Comparison of ENCODE assay signal across 1 cellular context in the genomic region with DNA sequence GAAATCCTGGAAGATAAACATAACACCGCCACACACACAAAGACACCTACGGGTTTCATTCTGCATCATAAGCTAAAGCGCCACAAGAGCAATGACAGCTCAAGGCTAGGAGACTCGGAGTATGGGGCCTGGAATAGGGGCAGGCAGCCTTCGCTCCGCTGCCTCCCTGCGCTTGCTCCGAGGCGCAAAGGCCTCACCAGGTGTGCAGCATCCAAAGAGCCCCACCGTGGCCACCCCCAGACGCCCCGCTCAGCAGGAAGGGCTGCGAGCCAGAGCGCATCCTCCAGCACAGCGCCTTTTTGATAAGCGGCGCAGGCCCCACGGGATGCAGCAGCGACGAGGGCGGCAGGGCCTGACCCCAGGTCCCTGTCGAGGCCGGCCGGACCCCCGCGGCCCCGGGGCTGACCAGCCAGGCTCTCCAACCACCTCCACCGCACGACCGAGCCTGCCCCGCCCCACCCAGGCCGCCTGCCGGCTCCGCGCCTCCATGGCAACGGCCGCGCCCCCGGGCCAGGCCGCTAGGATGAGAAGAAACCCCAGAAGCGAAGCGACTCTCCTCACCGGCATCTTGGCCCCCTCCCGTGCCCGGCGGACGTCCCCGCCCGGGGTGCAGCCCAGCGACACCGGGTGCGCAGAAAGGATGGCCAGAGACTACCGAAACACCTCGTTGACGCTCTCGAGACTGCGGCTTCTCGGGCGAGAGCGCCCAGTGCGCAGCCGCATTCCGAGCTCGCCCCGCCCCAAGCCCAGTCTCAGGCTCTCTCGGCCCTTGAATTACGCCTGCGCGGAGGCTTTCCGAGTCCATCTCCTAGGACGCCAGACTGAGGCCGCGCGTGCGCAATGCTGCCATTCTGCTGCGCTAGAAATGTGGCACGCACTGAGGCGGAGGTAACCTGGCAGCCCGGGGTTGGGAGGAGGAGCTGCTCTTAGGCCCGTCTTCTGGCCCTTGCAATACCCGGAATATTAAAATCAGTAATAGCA.
TF ChIP-seq lines count a peak whose summit lies in the region.

A gene (minus strand): TSS at position 694 of the 981 bp plus-strand sequence. CDS start 127 bp downstream, at position 567.

TF ChIP-seq in HepG2, 621 proteins besides CTCF, POLR2A, EP300 and RAD21 (continued from another document and continues in another):
- TF ChIP-seq, protein P1, sequence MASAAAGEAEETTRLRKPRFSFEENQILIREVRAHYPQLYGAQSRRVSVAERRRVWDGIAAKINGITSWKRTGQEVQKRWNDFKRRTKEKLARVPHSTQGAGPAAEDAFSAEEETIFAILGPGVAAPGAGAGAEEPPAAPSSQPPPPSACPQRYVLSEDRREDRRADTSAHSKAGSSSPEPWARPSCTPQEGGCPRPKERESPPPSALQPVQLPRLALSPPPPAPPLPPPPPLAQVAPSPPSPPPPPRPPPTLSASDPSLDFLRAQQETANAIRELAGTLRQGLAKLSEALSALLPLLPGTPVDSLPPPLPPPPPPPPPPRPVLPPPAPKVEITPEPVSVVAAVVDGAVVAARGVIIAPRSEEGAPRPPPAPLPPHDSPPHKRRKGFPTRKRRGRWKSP (CRISPR knock-in tag; IDR thresholded peaks at IDR 0.05): peak; percentile 94
- TF ChIP-seq HNRNPK (IDR thresholded peaks at IDR 0.05; ENCODE audit: low read depth, low read length, poor library complexity, severe bottlenecking): peak; percentile 22
- TF ChIP-seq, protein P2, sequence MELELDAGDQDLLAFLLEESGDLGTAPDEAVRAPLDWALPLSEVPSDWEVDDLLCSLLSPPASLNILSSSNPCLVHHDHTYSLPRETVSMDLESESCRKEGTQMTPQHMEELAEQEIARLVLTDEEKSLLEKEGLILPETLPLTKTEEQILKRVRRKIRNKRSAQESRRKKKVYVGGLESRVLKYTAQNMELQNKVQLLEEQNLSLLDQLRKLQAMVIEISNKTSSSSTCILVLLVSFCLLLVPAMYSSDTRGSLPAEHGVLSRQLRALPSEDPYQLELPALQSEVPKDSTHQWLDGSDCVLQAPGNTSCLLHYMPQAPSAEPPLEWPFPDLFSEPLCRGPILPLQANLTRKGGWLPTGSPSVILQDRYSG (CRISPR knock-in tag; IDR thresholded peaks at IDR 0.05): no peak
- peak; percentile 12; the same call in 1 of the 2 replicates for TF ChIP-seq FOXA3 (CRISPR knock-in tag; IDR thresholded peaks at IDR 0.05)
- TF ChIP-seq MED8 (CRISPR knock-in tag; IDR thresholded peaks at IDR 0.05; ENCODE audit: insufficient replicate concordance): no peak
- TF ChIP-seq MIER3 (CRISPR knock-in tag; IDR thresholded peaks at IDR 0.05; ENCODE audit: borderline replicate concordance): no peak
- no peak for TF ChIP-seq ZBTB21 (CRISPR knock-in tag; IDR thresholded peaks at IDR 0.05)
- peak; percentile 49; the same call in 1 of the 2 replicates for TF ChIP-seq MEIS1 (CRISPR knock-in tag; IDR thresholded peaks at IDR 0.05; ENCODE audit: borderline replicate concordance)
- no peak for TF ChIP-seq LCORL (IDR thresholded peaks at IDR 0.05)
- no peak for TF ChIP-seq LCORL (CRISPR knock-in tag; IDR thresholded peaks at IDR 0.05)
- TF ChIP-seq ZNF556 (CRISPR knock-in tag; IDR thresholded peaks at IDR 0.05; ENCODE audit: borderline replicate concordance): peak; percentile 24; the same call in 1 of the 2 replicates
- no peak for TF ChIP-seq PHB2 (IDR thresholded peaks at IDR 0.05; ENCODE audit: partially characterized antibody)
- no peak for TF ChIP-seq MLLT10 (CRISPR knock-in tag; IDR thresholded peaks at IDR 0.05)
- 0 out of 2 replicates have a peak, but pooled peaks have one; percentile 32 for TF ChIP-seq ZSCAN29 (CRISPR knock-in tag; conservative IDR thresholded peaks at IDR 0.05)
- TF ChIP-seq CBX5 (CRISPR knock-in tag; IDR thresholded peaks at IDR 0.05; ENCODE audit: borderline replicate concordance): no peak
- TF ChIP-seq KAT2B (IDR thresholded peaks at IDR 0.05; ENCODE audit: borderline replicate concordance, low read depth, low read length): no peak
- TF ChIP-seq, protein P3, sequence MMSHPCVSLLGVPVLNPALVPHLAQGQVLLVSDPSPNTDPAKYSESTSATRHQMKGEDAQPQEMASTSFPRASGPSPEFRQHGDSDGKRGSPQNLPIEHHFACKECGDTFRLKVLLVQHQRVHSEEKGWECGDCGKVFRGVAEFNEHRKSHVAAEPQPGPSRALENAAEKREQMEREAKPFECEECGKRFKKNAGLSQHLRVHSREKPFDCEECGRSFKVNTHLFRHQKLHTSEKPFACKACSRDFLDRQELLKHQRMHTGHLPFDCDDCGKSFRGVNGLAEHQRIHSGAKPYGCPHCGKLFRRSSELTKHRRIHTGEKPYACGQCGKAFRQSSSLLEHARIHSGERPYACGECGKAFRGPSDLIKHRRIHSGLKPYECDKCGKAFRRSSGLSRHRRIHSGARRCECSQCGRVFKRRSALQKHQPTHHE (CRISPR knock-in tag; IDR thresholded peaks at IDR 0.05; ENCODE audit: borderline replicate concordance): no peak
- TF ChIP-seq ZNF564 (CRISPR knock-in tag; IDR thresholded peaks at IDR 0.05): no peak
- peak; percentile 61; the same call in 1 of the 2 replicates for TF ChIP-seq ZNF768 (CRISPR knock-in tag; IDR thresholded peaks at IDR 0.05)
- TF ChIP-seq ZNF883 (CRISPR knock-in tag; IDR thresholded peaks at IDR 0.05; ENCODE audit: not compliant biosample characterization): peak; percentile 54
- TF ChIP-seq ZBTB38 (CRISPR knock-in tag; IDR thresholded peaks at IDR 0.05): peak; percentile 59; the same call in 1 of the 2 replicates
- 0 out of 2 replicates have a peak, but pooled peaks have one; percentile 49 for TF ChIP-seq SAFB2 (CRISPR knock-in tag; IDR thresholded peaks at IDR 0.05; ENCODE audit: borderline replicate concordance, low read depth)
- TF ChIP-seq ZMYM4 (CRISPR knock-in tag; IDR thresholded peaks at IDR 0.05): peak; percentile 64; the same call in 1 of the 2 replicates
- TF ChIP-seq ZFP1 (CRISPR knock-in tag; IDR thresholded peaks at IDR 0.05): no peak
- no peak for TF ChIP-seq ATF7 (IDR thresholded peaks at IDR 0.05)
- 0 out of 2 replicates have a peak, but pooled peaks have one; percentile 23 for TF ChIP-seq ATF7 (CRISPR knock-in tag; IDR thresholded peaks at IDR 0.05)
- 0 out of 2 replicates have a peak, but pooled peaks have one; percentile 43 for TF ChIP-seq NKX3-1 (CRISPR knock-in tag; IDR thresholded peaks at IDR 0.05)
- peak; percentile 41; the same call in 1 of the 2 replicates for TF ChIP-seq KLF6 (CRISPR knock-in tag; IDR thresholded peaks at IDR 0.05)
- peak; percentile 19 for TF ChIP-seq PHF5A (CRISPR knock-in tag; IDR thresholded peaks at IDR 0.05; ENCODE audit: low read depth, unreplicated experiment)
- TF ChIP-seq ZFP90 (CRISPR knock-in tag; IDR thresholded peaks at IDR 0.05; ENCODE audit: borderline replicate concordance): 0 out of 2 replicates have a peak, but pooled peaks have one; percentile 83
- TF ChIP-seq SRY (CRISPR knock-in tag; IDR thresholded peaks at IDR 0.05): peak; percentile 45; the same call in 1 of the 2 replicates
- 0 out of 2 replicates have a peak, but pooled peaks have one; percentile 37 for TF ChIP-seq ZNF510 (CRISPR knock-in tag; IDR thresholded peaks at IDR 0.05; ENCODE audit: low read depth)
- no peak for TF ChIP-seq SUZ12 (IDR thresholded peaks at IDR 0.05; ENCODE audit: low read depth, low read length)
- TF ChIP-seq MXI1 (IDR thresholded peaks at IDR 0.05; ENCODE audit: borderline replicate concordance, low read depth, low read length): peak; percentile 77; the same call in 2 of the 3 replicates
- no peak for TF ChIP-seq ZNF7 (CRISPR knock-in tag; IDR thresholded peaks at IDR 0.05)
- peak; percentile 45; the same call in 1 of the 2 replicates for TF ChIP-seq ZNF782 (CRISPR knock-in tag; IDR thresholded peaks at IDR 0.05; ENCODE audit: borderline replicate concordance)
- TF ChIP-seq, protein P4, sequence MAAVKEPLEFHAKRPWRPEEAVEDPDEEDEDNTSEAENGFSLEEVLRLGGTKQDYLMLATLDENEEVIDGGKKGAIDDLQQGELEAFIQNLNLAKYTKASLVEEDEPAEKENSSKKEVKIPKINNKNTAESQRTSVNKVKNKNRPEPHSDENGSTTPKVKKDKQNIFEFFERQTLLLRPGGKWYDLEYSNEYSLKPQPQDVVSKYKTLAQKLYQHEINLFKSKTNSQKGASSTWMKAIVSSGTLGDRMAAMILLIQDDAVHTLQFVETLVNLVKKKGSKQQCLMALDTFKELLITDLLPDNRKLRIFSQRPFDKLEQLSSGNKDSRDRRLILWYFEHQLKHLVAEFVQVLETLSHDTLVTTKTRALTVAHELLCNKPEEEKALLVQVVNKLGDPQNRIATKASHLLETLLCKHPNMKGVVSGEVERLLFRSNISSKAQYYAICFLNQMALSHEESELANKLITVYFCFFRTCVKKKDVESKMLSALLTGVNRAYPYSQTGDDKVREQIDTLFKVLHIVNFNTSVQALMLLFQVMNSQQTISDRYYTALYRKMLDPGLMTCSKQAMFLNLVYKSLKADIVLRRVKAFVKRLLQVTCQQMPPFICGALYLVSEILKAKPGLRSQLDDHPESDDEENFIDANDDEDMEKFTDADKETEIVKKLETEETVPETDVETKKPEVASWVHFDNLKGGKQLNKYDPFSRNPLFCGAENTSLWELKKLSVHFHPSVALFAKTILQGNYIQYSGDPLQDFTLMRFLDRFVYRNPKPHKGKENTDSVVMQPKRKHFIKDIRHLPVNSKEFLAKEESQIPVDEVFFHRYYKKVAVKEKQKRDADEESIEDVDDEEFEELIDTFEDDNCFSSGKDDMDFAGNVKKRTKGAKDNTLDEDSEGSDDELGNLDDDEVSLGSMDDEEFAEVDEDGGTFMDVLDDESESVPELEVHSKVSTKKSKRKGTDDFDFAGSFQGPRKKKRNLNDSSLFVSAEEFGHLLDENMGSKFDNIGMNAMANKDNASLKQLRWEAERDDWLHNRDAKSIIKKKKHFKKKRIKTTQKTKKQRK (IDR thresholded peaks at IDR 0.05; ENCODE audit: low read length): no peak
- TF ChIP-seq, protein P5, sequence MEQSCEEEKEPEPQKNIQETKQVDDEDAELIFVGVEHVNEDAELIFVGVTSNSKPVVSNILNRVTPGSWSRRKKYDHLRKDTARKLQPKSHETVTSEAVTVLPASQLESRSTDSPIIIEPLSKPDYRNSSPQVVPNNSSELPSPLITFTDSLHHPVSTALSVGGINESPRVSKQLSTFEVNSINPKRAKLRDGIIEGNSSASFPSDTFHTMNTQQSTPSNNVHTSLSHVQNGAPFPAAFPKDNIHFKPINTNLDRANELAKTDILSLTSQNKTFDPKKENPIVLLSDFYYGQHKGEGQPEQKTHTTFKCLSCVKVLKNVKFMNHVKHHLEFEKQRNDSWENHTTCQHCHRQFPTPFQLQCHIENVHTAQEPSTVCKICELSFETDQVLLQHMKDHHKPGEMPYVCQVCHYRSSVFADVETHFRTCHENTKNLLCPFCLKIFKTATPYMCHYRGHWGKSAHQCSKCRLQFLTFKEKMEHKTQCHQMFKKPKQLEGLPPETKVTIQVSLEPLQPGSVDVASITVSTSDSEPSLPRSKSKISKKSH (CRISPR knock-in tag; IDR thresholded peaks at IDR 0.05; ENCODE audit: borderline replicate concordance): no peak
- no peak for TF ChIP-seq ZNF550 (CRISPR knock-in tag; IDR thresholded peaks at IDR 0.05; ENCODE audit: borderline replicate concordance)
- TF ChIP-seq, protein P6, sequence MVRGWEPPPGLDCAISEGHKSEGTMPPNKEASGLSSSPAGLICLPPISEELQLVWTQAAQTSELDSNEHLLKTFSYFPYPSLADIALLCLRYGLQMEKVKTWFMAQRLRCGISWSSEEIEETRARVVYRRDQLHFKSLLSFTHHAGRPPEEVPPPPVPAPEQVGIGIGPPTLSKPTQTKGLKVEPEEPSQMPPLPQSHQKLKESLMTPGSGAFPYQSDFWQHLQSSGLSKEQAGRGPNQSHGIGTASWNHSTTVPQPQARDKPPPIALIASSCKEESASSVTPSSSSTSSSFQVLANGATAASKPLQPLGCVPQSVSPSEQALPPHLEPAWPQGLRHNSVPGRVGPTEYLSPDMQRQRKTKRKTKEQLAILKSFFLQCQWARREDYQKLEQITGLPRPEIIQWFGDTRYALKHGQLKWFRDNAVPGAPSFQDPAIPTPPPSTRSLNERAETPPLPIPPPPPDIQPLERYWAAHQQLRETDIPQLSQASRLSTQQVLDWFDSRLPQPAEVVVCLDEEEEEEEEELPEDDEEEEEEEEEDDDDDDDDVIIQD (CRISPR knock-in tag; IDR thresholded peaks at IDR 0.05; ENCODE audit: low read depth): peak; percentile 21; the same call in 1 of the 2 replicates
- TF ChIP-seq ZNF629 (CRISPR knock-in tag; conservative IDR thresholded peaks at IDR 0.05): peak; percentile 97
- TF ChIP-seq, protein P7, sequence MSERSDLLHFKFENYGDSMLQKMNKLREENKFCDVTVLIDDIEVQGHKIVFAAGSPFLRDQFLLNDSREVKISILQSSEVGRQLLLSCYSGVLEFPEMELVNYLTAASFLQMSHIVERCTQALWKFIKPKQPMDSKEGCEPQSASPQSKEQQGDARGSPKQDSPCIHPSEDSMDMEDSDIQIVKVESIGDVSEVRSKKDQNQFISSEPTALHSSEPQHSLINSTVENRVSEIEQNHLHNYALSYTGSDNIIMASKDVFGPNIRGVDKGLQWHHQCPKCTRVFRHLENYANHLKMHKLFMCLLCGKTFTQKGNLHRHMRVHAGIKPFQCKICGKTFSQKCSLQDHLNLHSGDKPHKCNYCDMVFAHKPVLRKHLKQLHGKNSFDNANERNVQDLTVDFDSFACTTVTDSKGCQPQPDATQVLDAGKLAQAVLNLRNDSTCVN (CRISPR knock-in tag; IDR thresholded peaks at IDR 0.05; ENCODE audit: borderline replicate concordance): 0 out of 2 replicates have a peak, but pooled peaks have one; percentile 27
- TF ChIP-seq TEAD3 (CRISPR knock-in tag; optimal IDR thresholded peaks at IDR 0.05; ENCODE audit: borderline replicate concordance): peak; percentile 87
- peak; percentile 65; the same call in 1 of the 2 replicates for TF ChIP-seq CHCHD3 (CRISPR knock-in tag; IDR thresholded peaks at IDR 0.05)
- 0 out of 2 replicates have a peak, but pooled peaks have one; percentile 42 for TF ChIP-seq PAWR (CRISPR knock-in tag; IDR thresholded peaks at IDR 0.05; ENCODE audit: borderline replicate concordance)
